Comparison of ENCODE assay signal across 21 cellular contexts in genomic region chr3:184648726-184649125, GRCh38.
A peak's percentile ranks its signal among the peaks of the same experiment; 100 is the strongest.
DNase-seq lines count a peak whose midpoint lies in the region; ATAC-seq, FAIRE-seq and TF ChIP-seq lines count a peak whose summit lies in the region.
"Had no signal": no experiment of that assay in that cellular context is flagged by ENCODE, and none has a peak within 500 bp of the region (broad histone marks: within the 10 kb centered on the region; RNA-seq: fewer than 3 reads in every experiment).

No MANE protein-coding gene starts in this region.

- H3K27ac ChIP-seq in astrocyte (ENCODE audit: low read depth, low read length): no peak overlapping the region
- H3K27ac ChIP-seq: BLaER1 treated with 17β-estradiol and CSF1 and Interleukin-3, amounts not matched to agents 10 nM and 100 nM; SK-N-MC had no signal

- peak; percentile 22 for DNase-seq in NCI-H2171 (lab: John Stamatoyannopoulos, UW)
- no peak for DNase-seq in astrocyte (ENCODE audit: low read depth)
- DNase-seq in mesothelial cell of epicardium (ENCODE audit: low spot score in 2 of 2, unreplicated experiment in 2 of 2): no peak
- no peak for DNase-seq in sciatic nerve (ENCODE audit: low spot score)
- no peak for DNase-seq in activated T-cell treated with anti-CD3 and anti-CD28 coated beads, Interleukin-2, amount 50 U/mL, for 1 hour
- no peak for DNase-seq in SW480 (ENCODE audit: low spot score)
- DNase-seq: Calu3; CD8-positive, alpha-beta T cell; DMS79; H7; IMR-90; NCI-H1417 treated with DMSO at 0.1 percent for 48 hours; NCI-H187 treated with DMSO at 0.1 percent for 48 hours; NCI-H446 treated with DMSO at 0.1 percent for 48 hours; NCI-H748 treated with DMSO at 0.1 percent for 48 hours; OCI-M1; Right ventricle myocardium superior had no signal

- H3K27me3 Mint-ChIP-seq in astrocyte (ENCODE audit: low read depth, unreplicated experiment): peaks cover 14% of the 10 kb centered on the region
- no peaks in the 10 kb centered on the region for H3K27me3 Mint-ChIP-seq in mesothelial cell of epicardium (ENCODE audit: low read depth)

- H3K4me1 Mint-ChIP-seq in astrocyte (ENCODE audit: low read depth, unreplicated experiment) (peaks cover 15% of the 10 kb centered on the region), mesothelial cell of epicardium (peaks cover 43% of the 10 kb centered on the region)

- H3K4me3 Mint-ChIP-seq in astrocyte (ENCODE audit: unreplicated experiment) (peak overlapping the region; percentile 23), mesothelial cell of epicardium (no peak overlapping the region)
- H3K4me3 Mint-ChIP-seq: CD8-positive, alpha-beta T cell had no signal

- intact Hi-C loops in sciatic nerve (cut with DNase I): no loop called here

- H3K4me3 ChIP-seq in astrocyte (ENCODE audit: insufficient read depth, low read depth, low read length): no peak overlapping the region
- H3K4me3 ChIP-seq: BLaER1 treated with 17β-estradiol and CSF1 and Interleukin-3, amounts not matched to agents 10 nM and 100 nM; SK-N-MC had no signal

- TF ChIP-seq CTCF in astrocyte (IDR thresholded peaks at IDR 0.05; ENCODE audit: insufficient read depth, low read depth, low read length): no peak
- no peak for TF ChIP-seq CTCF in mesothelial cell of epicardium (IDR thresholded peaks at IDR 0.05; ENCODE audit: unreplicated experiment)

- no peaks in the 10 kb centered on the region for H3K4me1 ChIP-seq in astrocyte (ENCODE audit: insufficient read depth, low read length)

- FAIRE-seq in astrocyte (lab: Jason Lieb, UNC): no peak
- FAIRE-seq: HTR-8/SVneo had no signal

- no peak overlapping the region for H2AFZ ChIP-seq in astrocyte (ENCODE audit: low read depth, low read length)

- H3K27me3 ChIP-seq in astrocyte (ENCODE audit: insufficient read depth, low read length): peaks cover 5% of the 10 kb centered on the region
- H3K27me3 ChIP-seq: BLaER1 treated with 17β-estradiol and CSF1 and Interleukin-3, amounts not matched to agents 10 nM and 100 nM had no signal

- no peak overlapping the region for H3K4me2 ChIP-seq in astrocyte (ENCODE audit: low read length)
- H3K4me2 ChIP-seq: BLaER1 treated with 17β-estradiol and CSF1 and Interleukin-3, amounts not matched to agents 10 nM and 100 nM had no signal

- no peak overlapping the region for H3K9ac ChIP-seq in astrocyte (ENCODE audit: low read length)
- H3K9ac ChIP-seq: BLaER1 treated with 17β-estradiol and CSF1 and Interleukin-3, amounts not matched to agents 10 nM and 100 nM had no signal

- peaks cover 2% of the 10 kb centered on the region for H3K9me3 Mint-ChIP-seq in astrocyte (ENCODE audit: unreplicated experiment)
- no peaks in the 10 kb centered on the region for H3K9me3 Mint-ChIP-seq in mesothelial cell of epicardium
- H3K9me3 Mint-ChIP-seq: CD8-positive, alpha-beta T cell had no signal

- no peaks in the 10 kb centered on the region for H3K9me3 ChIP-seq in astrocyte (ENCODE audit: insufficient read depth, low read depth, low read length)

- H3K27ac Mint-ChIP-seq in astrocyte (ENCODE audit: unreplicated experiment) (no peak overlapping the region), mesothelial cell of epicardium (peak overlapping the region; percentile 82)
- H3K27ac Mint-ChIP-seq: CD8-positive, alpha-beta T cell had no signal

- peaks cover 3% of the 10 kb centered on the region for H3K36me3 Mint-ChIP-seq in astrocyte (ENCODE audit: low read depth, unreplicated experiment)
- H3K36me3 Mint-ChIP-seq in mesothelial cell of epicardium: no peaks in the 10 kb centered on the region
- H3K36me3 Mint-ChIP-seq: CD8-positive, alpha-beta T cell had no signal

- H3K36me3 ChIP-seq in astrocyte (ENCODE audit: insufficient read depth, low read length): no peaks in the 10 kb centered on the region
- H3K36me3 ChIP-seq: BLaER1 treated with 17β-estradiol and CSF1 and Interleukin-3, amounts not matched to agents 10 nM and 100 nM had no signal

- no peaks in the 10 kb centered on the region for H3K79me2 ChIP-seq in astrocyte (ENCODE audit: insufficient read depth, low read length)

- ATAC-seq in sciatic nerve: peak; percentile 27
- no peak for ATAC-seq in HG03442 (IDR thresholded peaks at IDR 0.05; ENCODE audit: unreplicated experiment)
- ATAC-seq: CD8-positive, alpha-beta T cell had no signal

- no peaks in the 10 kb centered on the region for H4K20me1 ChIP-seq in astrocyte (ENCODE audit: insufficient read depth, low read length)
- H4K20me1 ChIP-seq: BLaER1 treated with 17β-estradiol and CSF1 and Interleukin-3, amounts not matched to agents 10 nM and 100 nM had no signal
